ENCODE assay signal across 5 cellular contexts in the genomic region with DNA sequence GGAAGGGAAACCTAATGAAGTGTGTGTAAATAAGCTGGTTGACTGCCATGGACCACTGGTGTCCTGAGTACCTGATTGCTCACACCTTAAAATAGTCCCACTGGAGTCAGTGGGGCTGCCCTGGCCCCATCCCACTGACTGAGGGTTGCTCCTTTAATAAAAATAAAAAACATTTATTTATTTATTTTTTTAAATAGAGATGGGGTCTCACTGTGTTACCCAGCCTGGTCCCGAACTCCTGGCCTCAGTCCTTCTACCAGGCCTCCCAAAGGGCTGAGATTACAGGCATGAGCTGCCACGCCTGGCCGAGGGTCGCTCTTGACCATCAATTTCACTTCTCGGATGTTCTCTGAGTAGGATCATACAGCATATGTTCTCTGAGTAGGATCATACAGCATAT.
"Had no signal": no experiment of that assay in that cellular context is flagged by ENCODE, and none has a peak within 500 bp of the region (broad histone marks: within the 10 kb centered on the region; RNA-seq: fewer than 3 reads in every experiment).

No MANE protein-coding gene starts in this region.

- H3K27ac Mint-ChIP-seq: IgD-negative memory B cell had no signal

- DNase-seq: IMR-90, KBM-7 had no signal

- H3K27ac ChIP-seq: HL-60 had no signal

- H3K4me3 Mint-ChIP-seq: IgD-negative memory B cell had no signal

- H3K36me3 Mint-ChIP-seq: IgD-negative memory B cell had no signal

- H3K4me3 ChIP-seq: K562 had no signal

- H3K27me3 Mint-ChIP-seq: IgD-negative memory B cell had no signal
